23 cellular contexts compared by ENCODE assay signal in genomic region chr19:38101723-38102122, GRCh38.
DNase-seq lines count a peak whose midpoint lies in the region; ATAC-seq lines count a peak whose summit lies in the region.
"Had no signal": no experiment of that assay in that cellular context is flagged by ENCODE, and none has a peak within 500 bp of the region (broad histone marks: within the 10 kb centered on the region; RNA-seq: fewer than 3 reads in every experiment).

No MANE protein-coding gene starts in this region.

- no peak for DNase-seq in mesenchymal stem cell
- DNase-seq in trophoblast cell, result peak; percentile 18 to 40
- DNase-seq in NCI-H1436 (lab: John Stamatoyannopoulos, UW), result no peak
- DNase-seq in sciatic nerve (ENCODE audit: low spot score), result no peak
- DNase-seq in CD8-positive, alpha-beta memory T cell, result no peak
- DNase-seq: AML-193; CD4-positive, alpha-beta T cell; CD8-positive, alpha-beta T cell; COR-L47; DMS 273 treated with DMSO at 0.1 percent for 48 hours; DMS153; DMS53; DMS79; DND-41; EL; GDM1 had no signal

- WGBS in mesenchymal stem cell, result 97% methylated on average over 7 of the region's 10 CpGs
- WGBS in trophoblast cell (ENCODE audit: extremely low coverage, insufficient coverage, insufficient read length), result no CpG with 5 or more reads among the region's 10 CpGs

- no peak overlapping the region for H3K9ac ChIP-seq in mesenchymal stem cell (ENCODE audit: low read length)
- no peak overlapping the region for H3K9ac ChIP-seq in trophoblast cell (ENCODE audit: low read length)
- H3K9ac ChIP-seq: BLaER1 treated with 17β-estradiol and CSF1 and Interleukin-3, amounts not matched to agents 10 nM and 100 nM had no signal

- peaks cover 57 to 68% of the 10 kb centered on the region in 2 experiments for H3K36me3 ChIP-seq in mesenchymal stem cell (ENCODE audit: control insufficient read depth in 1 of 2, insufficient read depth in 2 of 2, low read depth in 1 of 2, low read length in 2 of 2)
- peaks cover 22 to 26% of the 10 kb centered on the region in 2 experiments for H3K36me3 ChIP-seq in trophoblast cell (ENCODE audit: control insufficient read depth in 1 of 2, insufficient read depth in 2 of 2, low read length in 2 of 2)
- H3K36me3 ChIP-seq in CD8-positive, alpha-beta memory T cell (ENCODE audit: insufficient read depth, low read length), result peaks cover 5% of the 10 kb centered on the region

- peaks cover 42% of the 10 kb centered on the region for H3K79me1 ChIP-seq in mesenchymal stem cell (replicated peaks; ENCODE audit: low read length, poor library complexity, severe bottlenecking)
- no peaks in the 10 kb centered on the region for H3K79me1 ChIP-seq in trophoblast cell (ENCODE audit: low read length)

- H3K27me3 ChIP-seq in mesenchymal stem cell (ENCODE audit: control insufficient read depth in 1 of 2, insufficient read depth in 1 of 2, low read length in 2 of 2) (no peaks in the 10 kb centered on the region), trophoblast cell (ENCODE audit: insufficient read depth, low read length) (no peaks in the 10 kb centered on the region)
- no peaks in the 10 kb centered on the region for H3K27me3 ChIP-seq in CD8-positive, alpha-beta memory T cell (ENCODE audit: insufficient read depth, low read length, poor library complexity, severe bottlenecking)
- H3K27me3 ChIP-seq: BLaER1 treated with 17β-estradiol and CSF1 and Interleukin-3, amounts not matched to agents 10 nM and 100 nM had no signal

- no peaks in the 10 kb centered on the region for H3K4me1 Mint-ChIP-seq in CD8-positive, alpha-beta memory T cell

- CTCF ChIA-PET in CD8-positive, alpha-beta memory T cell (lab: Charles Lee), result no interaction called here

- no peak overlapping the region for H3K4me2 ChIP-seq in mesenchymal stem cell (ENCODE audit: low read length, poor library complexity, severe bottlenecking)
- H3K4me2 ChIP-seq in trophoblast cell (ENCODE audit: low read length), result no peak overlapping the region
- H3K4me2 ChIP-seq: A549; BLaER1 treated with 17β-estradiol and CSF1 and Interleukin-3, amounts not matched to agents 10 nM and 100 nM had no signal

- no peak overlapping the region for H3K4me3 Mint-ChIP-seq in CD8-positive, alpha-beta memory T cell
- H3K4me3 Mint-ChIP-seq: B cell; CD4-positive, alpha-beta T cell; CD8-positive, alpha-beta T cell had no signal

- H4K8ac ChIP-seq in mesenchymal stem cell (ENCODE audit: low read length), result no peak overlapping the region
- H4K8ac ChIP-seq in trophoblast cell (ENCODE audit: low read depth, low read length), result no peak overlapping the region

- no peak overlapping the region for H2BK120ac ChIP-seq in mesenchymal stem cell (ENCODE audit: low read depth, low read length)
- H2BK120ac ChIP-seq in trophoblast cell (ENCODE audit: insufficient read depth, low read length, poor library complexity), result no peak overlapping the region

- no peaks in the 10 kb centered on the region for H3K79me2 ChIP-seq in trophoblast cell (ENCODE audit: control insufficient read depth, insufficient read depth, low read length, poor library complexity)

- no peak overlapping the region for H4K12ac ChIP-seq in trophoblast cell (ENCODE audit: low read depth, low read length)

- no peak overlapping the region for H2BK12ac ChIP-seq in mesenchymal stem cell (ENCODE audit: low read length in 2 of 2)
- H2BK12ac ChIP-seq in trophoblast cell (ENCODE audit: low read length), result no peak overlapping the region

- H2AFZ ChIP-seq in mesenchymal stem cell (ENCODE audit: low read depth, low read length) (no peak overlapping the region), trophoblast cell (ENCODE audit: insufficient read depth, low read length, poor library complexity) (no peak overlapping the region)

- H3K27ac Mint-ChIP-seq in CD8-positive, alpha-beta memory T cell, result no peak overlapping the region
- H3K27ac Mint-ChIP-seq: B cell; CD4-positive, alpha-beta T cell; CD8-positive, alpha-beta T cell had no signal

- H3K18ac ChIP-seq in mesenchymal stem cell (ENCODE audit: low read depth in 1 of 2, low read length in 2 of 2) (no peak overlapping the region), trophoblast cell (ENCODE audit: low read length) (no peak overlapping the region)

- peaks cover 18 to 67% (median 22%) of the 10 kb centered on the region in 3 donors for H3K36me3 Mint-ChIP-seq in CD8-positive, alpha-beta memory T cell

- H3K4me3 ChIP-seq in mesenchymal stem cell (ENCODE audit: insufficient read depth in 1 of 2, low read depth in 1 of 2, low read length in 2 of 2) (no peak overlapping the region), trophoblast cell (ENCODE audit: low read depth, low read length) (no peak overlapping the region)
- no peak overlapping the region for H3K4me3 ChIP-seq in CD8-positive, alpha-beta memory T cell (ENCODE audit: low read length)
- H3K4me3 ChIP-seq: A549; BLaER1 treated with 17β-estradiol and CSF1 and Interleukin-3, amounts not matched to agents 10 nM and 100 nM; GM12878 had no signal

- intact Hi-C loops in sciatic nerve (cut with DNase I), result no loop called here

- H3K9me3 Mint-ChIP-seq in CD8-positive, alpha-beta memory T cell, result peaks cover 0 to 6% (median 2%) of the 10 kb centered on the region in 5 donors
- H3K9me3 Mint-ChIP-seq: CD4-positive, alpha-beta T cell; CD8-positive, alpha-beta T cell had no signal

- no peak overlapping the region for H2BK5ac ChIP-seq in mesenchymal stem cell (ENCODE audit: low read depth, low read length, poor library complexity, severe bottlenecking)
- no peak overlapping the region for H2BK5ac ChIP-seq in trophoblast cell (ENCODE audit: low read depth, low read length, poor library complexity)

- H3K9me3 ChIP-seq in mesenchymal stem cell (ENCODE audit: control insufficient read depth, low read length) (peaks cover 16% of the 10 kb centered on the region), trophoblast cell (ENCODE audit: insufficient read depth, low read depth, low read length) (peaks cover 8% of the 10 kb centered on the region)
- no peaks in the 10 kb centered on the region for H3K9me3 ChIP-seq in CD8-positive, alpha-beta memory T cell (ENCODE audit: low read length)

- H3K27ac ChIP-seq in angular gyrus (ENCODE audit: low read depth, low read length) (peak overlapping the region; percentile 41), mesenchymal stem cell (ENCODE audit: low read length, poor library complexity, severe bottlenecking) (no peak overlapping the region), trophoblast cell (ENCODE audit: low read depth, low read length) (no peak overlapping the region)
- no peak overlapping the region for H3K27ac ChIP-seq in CD8-positive, alpha-beta memory T cell (ENCODE audit: low read depth, low read length)
- H3K27ac ChIP-seq: 22Rv1; A549; BLaER1 treated with 17β-estradiol and CSF1 and Interleukin-3, amounts not matched to agents 10 nM and 100 nM; C4-2B had no signal

- H2AK5ac ChIP-seq in mesenchymal stem cell (ENCODE audit: low read length, severe bottlenecking) (no peak overlapping the region), trophoblast cell (ENCODE audit: low read length) (no peak overlapping the region)

- H3K23ac ChIP-seq in mesenchymal stem cell (ENCODE audit: low read length in 2 of 2), result no peak overlapping the region
- no peak overlapping the region for H3K23ac ChIP-seq in trophoblast cell (ENCODE audit: low read length)

- POLR2A ChIA-PET in CD8-positive, alpha-beta memory T cell (lab: Charles Lee), result no interaction called here

- H3K4ac ChIP-seq in mesenchymal stem cell (ENCODE audit: low read depth in 1 of 2, low read length in 2 of 2) (no peak overlapping the region), trophoblast cell (ENCODE audit: low read depth, low read length) (no peak overlapping the region)

- no peak overlapping the region for H3K14ac ChIP-seq in mesenchymal stem cell (ENCODE audit: low read length in 2 of 2)
- H3K14ac ChIP-seq in trophoblast cell (ENCODE audit: low read length), result no peak overlapping the region

- ATAC-seq in sciatic nerve, result no peak
- ATAC-seq: CD8-positive, alpha-beta T cell; GM12878 had no signal

- H3K27me3 Mint-ChIP-seq in CD8-positive, alpha-beta memory T cell, result no peaks in the 10 kb centered on the region
- H3K27me3 Mint-ChIP-seq: B cell; CD4-positive, alpha-beta T cell had no signal

- H2BK15ac ChIP-seq in mesenchymal stem cell (ENCODE audit: low read depth, poor library complexity, severe bottlenecking), result no peak overlapping the region

- H3K4me1 ChIP-seq in mesenchymal stem cell (ENCODE audit: control insufficient read depth, insufficient read depth, low read depth, low read length) (peaks cover 2% of the 10 kb centered on the region), trophoblast cell (ENCODE audit: control insufficient read depth in 1 of 2, insufficient read depth in 2 of 2, low read length in 2 of 2) (no peaks in the 10 kb centered on the region)
- H3K4me1 ChIP-seq in CD8-positive, alpha-beta memory T cell (ENCODE audit: insufficient read depth, low read length), result no peaks in the 10 kb centered on the region
- H3K4me1 ChIP-seq: BLaER1 treated with 17β-estradiol and CSF1 and Interleukin-3, amounts not matched to agents 10 nM and 100 nM had no signal

- H4K91ac ChIP-seq in mesenchymal stem cell (ENCODE audit: low read length) (peak overlapping the region; percentile 25), trophoblast cell (ENCODE audit: low read depth, low read length) (no peak overlapping the region)

Comparison
In these comparisons a context has a peak if more than half of its experiments do, and no peak if none do; other contexts are left out.
1. DNase-seq: peak in trophoblast cell (2 of 2); none in mesenchymal stem cell (single experiment), NCI-H1436 (single experiment), sciatic nerve (single experiment) and CD8-positive, alpha-beta memory T cell (0 of 5).